14 cellular contexts compared by ENCODE assay signal in genomic region chr9:70607926-70608325, GRCh38.
DNase-seq lines count a peak whose midpoint lies in the region; ATAC-seq, FAIRE-seq and TF ChIP-seq lines count a peak whose summit lies in the region.
"Had no signal": no experiment of that assay in that cellular context is flagged by ENCODE, and none has a peak within 500 bp of the region (broad histone marks: within the 10 kb centered on the region; RNA-seq: fewer than 3 reads in every experiment).

No MANE protein-coding gene starts in this region.

- no peaks in the 10 kb centered on the region for H4K20me1 ChIP-seq in keratinocyte (ENCODE audit: control insufficient read depth, extremely low read depth, insufficient read depth, low read length)
- no peaks in the 10 kb centered on the region for H4K20me1 ChIP-seq in PC-9 (ENCODE audit: insufficient read depth)
- no peaks in the 10 kb centered on the region for H4K20me1 ChIP-seq in SK-N-SH (ENCODE audit: insufficient read depth)

- FAIRE-seq in keratinocyte (lab: Jason Lieb, UNC), result peak; percentile 46

- no TSS peak for BruUV-seq in PC-9 (replicated peaks; lab: Mats Ljungman, UMichigan)

- H3F3A ChIP-seq in PC-9 (ENCODE audit: insufficient read depth, low read depth) (no peaks in the 10 kb centered on the region), SK-N-SH (replicated peaks; ENCODE audit: insufficient read depth) (no peaks in the 10 kb centered on the region)

- H3K9ac ChIP-seq in keratinocyte (ENCODE audit: control insufficient read depth, extremely low read depth, insufficient read depth, low read length) (no peak overlapping the region), SK-N-SH (no peak overlapping the region)

- H3K9me2 ChIP-seq in PC-9 (ENCODE audit: insufficient read depth) (no peaks in the 10 kb centered on the region; the same call in 1 of the 2 replicates), SK-N-SH (no peaks in the 10 kb centered on the region)

- no peak for TF ChIP-seq RAD21 in SK-N-SH (IDR thresholded peaks at IDR 0.05; ENCODE audit: low read length)

- peak; percentile 70 for ATAC-seq in HG02885 (IDR thresholded peaks at IDR 0.05; ENCODE audit: poor library complexity, unreplicated experiment)
- ATAC-seq: T-helper 17 cell had no signal

- POLR2A ChIA-PET in PC-9 (lab: Charles Lee; ENCODE audit: unreplicated experiment) (no interaction called here), SK-N-SH (lab: Yijun Ruan, JAX) (no interaction called here)

- H3K4me1 ChIP-seq in keratinocyte (ENCODE audit: control insufficient read depth, extremely low read depth, insufficient read depth, low read length) (no peaks in the 10 kb centered on the region), PC-9 (replicated peaks; ENCODE audit: insufficient read depth) (no peaks in the 10 kb centered on the region), SK-N-SH (ENCODE audit: control insufficient read depth in 1 of 2, insufficient read depth in 2 of 2, low read depth in 1 of 2, low read length in 1 of 2) (peaks cover 0 to 4% of the 10 kb centered on the region in 2 experiments; a peak in 2 of 4 replicates)
- H3K4me1 ChIP-seq: testis had no signal

- H3K36me3 ChIP-seq in keratinocyte (ENCODE audit: control insufficient read depth in 2 of 2, extremely low read depth in 1 of 2, insufficient read depth in 2 of 2, low read length in 2 of 2) (no peaks in the 10 kb centered on the region), PC-9 (ENCODE audit: low read depth) (no peaks in the 10 kb centered on the region), SK-N-SH (replicated peaks in 1 of 2; ENCODE audit: control insufficient read depth in 1 of 2, insufficient read depth in 2 of 2, low read length in 1 of 2) (no peaks in the 10 kb centered on the region)
- H3K36me3 ChIP-seq: cardiac muscle cell had no signal

- H3K9me3 ChIP-seq in keratinocyte (ENCODE audit: control insufficient read depth, low read depth, low read length) (no peaks in the 10 kb centered on the region), PC-9 (ENCODE audit: insufficient read depth, low read depth) (no peaks in the 10 kb centered on the region), SK-N-SH (no peaks in the 10 kb centered on the region)
- H3K9me3 ChIP-seq: testis had no signal

- DNase-seq in GM12865 (ENCODE audit: low read depth) (peak; percentile 16), NOMO-1 treated with DMSO at 0.1 percent for 48 hours (lab: John Stamatoyannopoulos, UW; ENCODE audit: unreplicated experiment) (peak; percentile 69), keratinocyte (ENCODE audit: low read depth, low spot score) (no peak), PC-9 (no peak), SK-N-SH (no peak), hepatic stellate cell (ENCODE audit: low spot score) (no peak)
- no peak for DNase-seq in activated naive CD4-positive, alpha-beta T cell (lab: John Stamatoyannopoulos, UW)
- DNase-seq: H9; NCI-H510A treated with DMSO at 0.1 percent for 48 hours; stimulated activated CD4-positive, alpha-beta T cell treated with anti-CD3 and anti-CD28 coated beads, Interleukin-2, amount 100 ng/mL, for 24 hours; T-helper 17 cell; testis had no signal

- no peak overlapping the region for H2AFZ ChIP-seq in keratinocyte (ENCODE audit: control insufficient read depth, low read length)
- H2AFZ ChIP-seq in PC-9, result no peak overlapping the region
- H2AFZ ChIP-seq in SK-N-SH (ENCODE audit: low read depth), result no peak overlapping the region

- H3K27ac ChIP-seq in keratinocyte (ENCODE audit: control insufficient read depth, insufficient read depth, low read length), result no peak overlapping the region
- H3K27ac ChIP-seq in PC-9, result no peak overlapping the region
- no peak overlapping the region for H3K27ac ChIP-seq in SK-N-SH (ENCODE audit: low read depth in 2 of 2, low read length in 1 of 2)
- H3K27ac ChIP-seq: cardiac muscle cell, testis had no signal

- intact Hi-C loops in PC-9 (cut with micrococcal nuclease; ENCODE audit: unreplicated experiment), result loop anchor here (10.0 kb wide), 1 partner anchor 933 kb away; the partner anchor contains the start of gene APBA1

- H3K9me1 ChIP-seq in keratinocyte (ENCODE audit: control insufficient read depth, extremely low read depth, insufficient read depth, low read length), result no peaks in the 10 kb centered on the region

- H3K27me3 ChIP-seq in keratinocyte (ENCODE audit: control insufficient read depth, extremely low read depth, insufficient read depth, low read length), result no peaks in the 10 kb centered on the region
- no peaks in the 10 kb centered on the region for H3K27me3 ChIP-seq in PC-9 (ENCODE audit: insufficient read depth, low read depth)
- no peaks in the 10 kb centered on the region for H3K27me3 ChIP-seq in SK-N-SH (ENCODE audit: insufficient read depth)
- H3K27me3 ChIP-seq: cardiac muscle cell, testis had no signal

- H3K4me2 ChIP-seq in keratinocyte (ENCODE audit: control insufficient read depth, extremely low read depth, insufficient read depth, low read depth, low read length) (no peak overlapping the region), PC-9 (no peak overlapping the region), SK-N-SH (no peak overlapping the region)

- CTCF ChIA-PET in PC-9 (lab: Charles Lee) (no interaction called here), SK-N-SH (lab: Yijun Ruan, JAX) (interaction anchor here (1.1 kb wide), 1 partner anchor 21 kb away, joined by 3 read pairs; no protein-coding TSS in a partner anchor)

- dilution Hi-C loops in keratinocyte (cut with MboI; ENCODE audit: extremely low pct_ligation_motif_present, low sequenced_read_pairs), result loop anchor here (25.0 kb wide), 1 partner anchor 96 kb away; no protein-coding TSS in a partner anchor

- no peak overlapping the region for H3K4me3 ChIP-seq in GM12865 (ENCODE audit: low read depth, low read length)
- no peak overlapping the region for H3K4me3 ChIP-seq in keratinocyte (ENCODE audit: control insufficient read depth in 2 of 3, extremely low read depth in 1 of 3, insufficient read depth in 2 of 3, low read depth in 1 of 3, low read length in 3 of 3)
- no peak overlapping the region for H3K4me3 ChIP-seq in PC-9
- H3K4me3 ChIP-seq in SK-N-SH (ENCODE audit: low read depth in 2 of 2, low read length in 1 of 2), result no peak overlapping the region
- H3K4me3 ChIP-seq: cardiac muscle cell, testis had no signal

- no peaks in the 10 kb centered on the region for H3K79me2 ChIP-seq in keratinocyte (ENCODE audit: control insufficient read depth, insufficient read depth, low read length)
- no peaks in the 10 kb centered on the region for H3K79me2 ChIP-seq in PC-9 (ENCODE audit: low read depth)
- H3K79me2 ChIP-seq in SK-N-SH (ENCODE audit: insufficient read depth), result no peaks in the 10 kb centered on the region

- TF ChIP-seq CTCF in GM12865 (IDR thresholded peaks at IDR 0.05; ENCODE audit: insufficient read depth, low read depth, low read length, missing control alignments) (no peak), keratinocyte (optimal IDR thresholded peaks at IDR 0.05 in 1 of 3, IDR thresholded peaks at IDR 0.05 in 1 of 3, conservative IDR thresholded peaks at IDR 0.05 in 1 of 3; ENCODE audit: extremely low read depth in 1 of 3, insufficient read depth in 2 of 3, low read length in 3 of 3) (no peak), PC-9 (conservative IDR thresholded peaks at IDR 0.05) (no peak), SK-N-SH (IDR thresholded peaks at IDR 0.05) (no peak)

- TF ChIP-seq EP300 in SK-N-SH (IDR thresholded peaks at IDR 0.05; ENCODE audit: borderline replicate concordance in 1 of 2, low read depth in 1 of 2, low read length in 1 of 2), result no peak

- 73% methylated on average over 9 of the region's 9 CpGs for WGBS in SK-N-SH (ENCODE audit: low lambda C conversion rate)

TF ChIP-seq in SK-N-SH, 30 proteins besides CTCF, POLR2A, EP300 and RAD21:
- TF ChIP-seq TCF12 (IDR thresholded peaks at IDR 0.05) (no peak), RCOR1 (IDR thresholded peaks at IDR 0.05; ENCODE audit: low read length) (no peak)
TF ChIP-seq in SK-N-SH: peak in this region for 0.

Comparison
In these comparisons a context has a peak if more than half of its experiments do, and no peak if none do; other contexts are left out.
1. DNase-seq: peak in GM12865 (single experiment) and NOMO-1 treated with DMSO at 0.1 percent for 48 hours (single experiment); none in keratinocyte (single experiment), PC-9 (0 of 2), SK-N-SH (single experiment), activated naive CD4-positive, alpha-beta T cell (0 of 4) and hepatic stellate cell (single experiment).